Comparison of ENCODE assay signal across 21 cellular contexts in the genomic region with DNA sequence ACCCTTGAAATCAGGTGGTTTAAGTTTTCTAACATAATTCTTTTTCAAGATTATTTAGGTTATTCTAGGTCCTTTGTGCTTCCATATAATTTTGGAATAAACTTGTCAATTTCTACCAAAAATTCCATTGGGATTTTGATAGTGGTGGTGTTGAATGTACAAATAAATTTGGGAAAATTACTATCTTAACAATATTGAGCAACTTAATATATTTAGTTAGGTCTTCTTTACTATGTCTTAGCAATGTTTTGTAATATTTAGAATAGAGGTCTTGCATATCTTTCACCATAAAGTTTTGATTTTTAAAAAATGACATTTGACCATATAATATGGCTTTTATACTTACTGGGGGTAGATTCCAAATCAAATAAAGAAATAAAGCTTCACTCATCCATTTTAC. TPM values are rescaled to one million over a fixed set of nuclear protein-coding genes. Genes with fewer than 3 reads are reported as not detected.
DNase-seq lines count a peak whose midpoint lies in the region; ATAC-seq, FAIRE-seq and TF ChIP-seq lines count a peak whose summit lies in the region.
"Had no signal": no experiment of that assay in that cellular context is flagged by ENCODE, and none has a peak within 500 bp of the region (broad histone marks: within the 10 kb centered on the region; RNA-seq: fewer than 3 reads in every experiment).

No MANE protein-coding gene starts in this region.

- H3K4me3 ChIP-seq in HepG2 (replicated peaks in 1 of 3; ENCODE audit: insufficient read depth in 1 of 3, low read depth in 2 of 3, low read length in 3 of 3) = no peak overlapping the region
- H3K4me3 ChIP-seq in right lobe of liver = no peak overlapping the region
- no peak overlapping the region for H3K4me3 ChIP-seq in IMR-90 (ENCODE audit: insufficient read depth, low read depth, low read length)
- no peak overlapping the region for H3K4me3 ChIP-seq in K562
- no peak overlapping the region for H3K4me3 ChIP-seq in vagina
- H3K4me3 ChIP-seq: BLaER1 had no signal

- BruUV-seq in HepG2 (replicated peaks; lab: Mats Ljungman, UMichigan) = no TSS peak
- no TSS peak for BruUV-seq in IMR-90 (replicated peaks; lab: Mats Ljungman, UMichigan)
- BruUV-seq in K562 (replicated peaks; lab: Mats Ljungman, UMichigan) = no TSS peak

- H2BK5ac ChIP-seq in IMR-90 (ENCODE audit: low read depth, low read length, poor library complexity, severe bottlenecking) = no peak overlapping the region

- H2BK120ac ChIP-seq in IMR-90 (ENCODE audit: low read depth, low read length) = no peak overlapping the region

- POLR2A ChIA-PET in HepG2 (lab: Yijun Ruan, JAX) = no interaction called here
- POLR2A ChIA-PET in IMR-90 (lab: Charles Lee; ENCODE audit: unreplicated experiment) = no interaction called here
- POLR2A ChIA-PET in K562 (lab: Yijun Ruan, JAX) = interaction anchor here (0.6 kb wide), 1 partner anchor 237 kb away, joined by 3 read pairs; no protein-coding TSS in a partner anchor

- no peaks in the 10 kb centered on the region; a peak in 1 of 5 replicates for H3K27me3 ChIP-seq in HepG2 (ENCODE audit: control insufficient read depth in 1 of 2, insufficient read depth in 2 of 2, low read length in 2 of 2)
- H3K27me3 ChIP-seq in right lobe of liver = no peaks in the 10 kb centered on the region
- H3K27me3 ChIP-seq in IMR-90 (ENCODE audit: control insufficient read depth, insufficient read depth, low read length) = no peaks in the 10 kb centered on the region; the same call in 1 of the 2 replicates
- no peaks in the 10 kb centered on the region for H3K27me3 ChIP-seq in K562 (ENCODE audit: control insufficient read depth in 2 of 2, insufficient read depth in 2 of 2, low read length in 2 of 2)
- no peaks in the 10 kb centered on the region for H3K27me3 ChIP-seq in vagina
- H3K27me3 ChIP-seq: BE2C, BLaER1 had no signal

- H3K4me2 ChIP-seq in HepG2 (ENCODE audit: low read depth, low read length) (no peak overlapping the region), IMR-90 (ENCODE audit: low read depth, low read length) (no peak overlapping the region), K562 (ENCODE audit: insufficient read depth, low read length) (no peak overlapping the region)
- H3K4me2 ChIP-seq: BLaER1 had no signal

- no peak overlapping the region for H3K14ac ChIP-seq in IMR-90 (replicated peaks; ENCODE audit: low read depth, low read length)

- H4K5ac ChIP-seq in IMR-90 (ENCODE audit: low read depth, low read length) = no peak overlapping the region

- no peak overlapping the region for H3K4ac ChIP-seq in IMR-90 (ENCODE audit: low read depth, low read length)

- no peak overlapping the region for H3K18ac ChIP-seq in IMR-90 (ENCODE audit: low read depth, low read length)

- no peaks in the 10 kb centered on the region for H3K4me1 ChIP-seq in HepG2 (ENCODE audit: insufficient read depth, low read length)
- H3K4me1 ChIP-seq in right lobe of liver = peaks cover 0 to 7% (median 0%) of the 10 kb centered on the region in 4 donors
- no peaks in the 10 kb centered on the region for H3K4me1 ChIP-seq in IMR-90 (ENCODE audit: control insufficient read depth, insufficient read depth, low read length)
- H3K4me1 ChIP-seq in K562 (replicated peaks in 1 of 2; ENCODE audit: control insufficient read depth in 2 of 2, insufficient read depth in 2 of 2, low read length in 2 of 2) = no peaks in the 10 kb centered on the region
- H3K4me1 ChIP-seq in vagina = no peaks in the 10 kb centered on the region
- H3K4me1 ChIP-seq: BE2C, BLaER1 had no signal

- H2AFZ ChIP-seq in HepG2 (ENCODE audit: low read length) (no peak overlapping the region), IMR-90 (replicated peaks; ENCODE audit: low read length, poor library complexity) (no peak overlapping the region), K562 (ENCODE audit: low read depth, low read length) (no peak overlapping the region)

- DNase-seq in HepG2 (ENCODE audit: low spot score) = no peak
- no peak for DNase-seq in right lobe of liver
- no peak for DNase-seq in IMR-90
- DNase-seq in K562 (ENCODE audit: extremely low read depth in 1 of 4, low spot score in 3 of 4) = no peak
- no peak for DNase-seq in vagina (ENCODE audit: extremely low spot score in 2 of 2)
- DNase-seq: ACHN; BE2C; C1 segment of cervical spinal cord; CD4-positive, alpha-beta memory T cell; CD4-positive, CD25-positive, alpha-beta regulatory T cell; CD8-positive, alpha-beta memory T cell; COR-L47; DMS79 treated with DMSO at 0.1 percent for 48 hours; GF-D8 had no signal

- no peaks in the 10 kb centered on the region for H3K9me1 ChIP-seq in IMR-90 (ENCODE audit: insufficient read depth, low read length)
- no peaks in the 10 kb centered on the region for H3K9me1 ChIP-seq in K562 (ENCODE audit: control insufficient read depth, insufficient read depth, low read length)

- ATAC-seq in HepG2 = no peak
- ATAC-seq in right lobe of liver = no peak
- ATAC-seq in IMR-90 (ENCODE audit: low read depth) = no peak
- no peak for ATAC-seq in K562
- ATAC-seq in HG03457 (IDR thresholded peaks at IDR 0.05; ENCODE audit: unreplicated experiment) = no peak
- ATAC-seq in HG02623 (IDR thresholded peaks at IDR 0.05; ENCODE audit: unreplicated experiment) = no peak

- peaks cover 15% of the 10 kb centered on the region for H3K9me3 ChIP-seq in HepG2 (ENCODE audit: low read length)
- H3K9me3 ChIP-seq in right lobe of liver = peaks cover 0 to 6% (median 0%) of the 10 kb centered on the region in 4 donors
- H3K9me3 ChIP-seq in IMR-90 (ENCODE audit: control insufficient read depth, insufficient read depth, low read length) = peaks cover 2% of the 10 kb centered on the region; the same call in 1 of the 2 replicates
- H3K9me3 ChIP-seq in K562 (replicated peaks; ENCODE audit: control insufficient read depth, insufficient read depth, low read depth, low read length) = no peaks in the 10 kb centered on the region
- no peaks in the 10 kb centered on the region for H3K9me3 ChIP-seq in vagina
- H3K9me3 ChIP-seq: BE2C had no signal

- no peaks in the 10 kb centered on the region for H4K20me1 ChIP-seq in HepG2 (ENCODE audit: insufficient read depth, low read length)
- no peaks in the 10 kb centered on the region for H4K20me1 ChIP-seq in IMR-90 (ENCODE audit: insufficient read depth, low read length)
- H4K20me1 ChIP-seq in K562 (replicated peaks; ENCODE audit: control insufficient read depth, insufficient read depth, low read length) = no peaks in the 10 kb centered on the region
- H4K20me1 ChIP-seq: BLaER1 had no signal

- no peaks in the 10 kb centered on the region for H3K79me1 ChIP-seq in IMR-90 (ENCODE audit: low read depth in 1 of 2, low read length in 2 of 2)

- H4K91ac ChIP-seq in IMR-90 (ENCODE audit: insufficient read depth, low read depth, low read length) = no peak overlapping the region

- H3K9ac ChIP-seq in HepG2 (ENCODE audit: insufficient read depth, low read depth, low read length) = no peak overlapping the region
- no peak overlapping the region for H3K9ac ChIP-seq in IMR-90 (ENCODE audit: low read depth, low read length)
- no peak overlapping the region for H3K9ac ChIP-seq in K562 (ENCODE audit: insufficient read depth in 1 of 2, low read depth in 2 of 2, low read length in 2 of 2)
- H3K9ac ChIP-seq: BLaER1 had no signal

- TF ChIP-seq POLR2A in HepG2 (IDR thresholded peaks at IDR 0.05; ENCODE audit: insufficient read depth in 1 of 2, low read depth in 2 of 2, low read length in 2 of 2) (no peak), right lobe of liver (IDR thresholded peaks at IDR 0.05) (no peak), IMR-90 (IDR thresholded peaks at IDR 0.05; ENCODE audit: low read depth, low read length) (no peak), K562 (conservative IDR thresholded peaks at IDR 0.05) (no peak), vagina (IDR thresholded peaks at IDR 0.05) (no peak)

- no peak for FAIRE-seq in HepG2 (lab: Jason Lieb, UNC)
- FAIRE-seq in K562 (lab: Jason Lieb, UNC) = no peak
- FAIRE-seq in endometrium (lab: Jason Lieb, UNC) = peak; percentile 41
- FAIRE-seq: G401.6, GM12891 had no signal

- dilution Hi-C loops in IMR-90 (cut with HindIII; ENCODE audit: low sequenced_read_pairs, unreplicated experiment) = no loop called here

- no peak overlapping the region for H4K8ac ChIP-seq in IMR-90 (ENCODE audit: low read depth in 2 of 2, low read length in 2 of 2)

- CTCF ChIA-PET in HepG2 (lab: Yijun Ruan, JAX; ENCODE audit: low intra/inter-chr PET ratio, low total read pairs) (no interaction called here), IMR-90 (lab: Yijun Ruan, JAX) (no interaction called here), K562 (lab: Yijun Ruan, JAX; ENCODE audit: low intra/inter-chr PET ratio) (no interaction called here)

- H2BK15ac ChIP-seq in IMR-90 (ENCODE audit: low read depth, low read length) = no peak overlapping the region

- in situ Hi-C loops in HepG2 (cut with HindIII; ENCODE audit: extremely low pct_ligation_motif_present, low pct_unique_long_range_greater_than_20kb) = no loop called here
- in situ Hi-C loops in IMR-90 (cut with MboI; ENCODE audit: low sequenced_read_pairs) = no loop called here
- in situ Hi-C loops in K562 (cut with MboI) = no loop called here

- TF ChIP-seq RAD21 in HepG2 (CRISPR knock-in tag; IDR thresholded peaks at IDR 0.05) = no peak
- no peak for TF ChIP-seq RAD21 in IMR-90 (IDR thresholded peaks at IDR 0.05; ENCODE audit: low read length)
- no peak for TF ChIP-seq RAD21 in K562 (CRISPR knock-in tag; conservative IDR thresholded peaks at IDR 0.05 in 1 of 2, IDR thresholded peaks at IDR 0.05 in 1 of 2)

- intact Hi-C loops in HepG2 (cut with micrococcal nuclease; ENCODE audit: unreplicated experiment) = no loop called here
- intact Hi-C loops in right lobe of liver (cut with DNase I) = no loop called here
- intact Hi-C loops in IMR-90 (cut with micrococcal nuclease) = no loop called here
- intact Hi-C loops in K562 (cut with micrococcal nuclease) = no loop called here
- intact Hi-C loops in vagina (cut with DNase I) = no loop called here

- H3K79me2 ChIP-seq in HepG2 (ENCODE audit: insufficient read depth, low read length) (no peaks in the 10 kb centered on the region), K562 (ENCODE audit: control insufficient read depth, insufficient read depth, low read length) (no peaks in the 10 kb centered on the region)

- no peak overlapping the region for H2AK9ac ChIP-seq in IMR-90 (replicated peaks; ENCODE audit: low read depth, low read length, poor library complexity)

- H3K27ac ChIP-seq in HepG2 (ENCODE audit: extremely low read length, insufficient read depth, low read length) = no peak overlapping the region
- no peak overlapping the region for H3K27ac ChIP-seq in right lobe of liver
- no peak overlapping the region for H3K27ac ChIP-seq in IMR-90 (ENCODE audit: insufficient read depth, low read length)
- H3K27ac ChIP-seq in K562 (ENCODE audit: extremely low read depth, low read depth, low read length) = no peak overlapping the region
- H3K27ac ChIP-seq in vagina = no peak overlapping the region
- H3K27ac ChIP-seq: 22Rv1, BLaER1 had no signal

- no peak overlapping the region for H3K56ac ChIP-seq in IMR-90 (ENCODE audit: extremely low read depth, insufficient read depth, low read length)

- no peak overlapping the region for H3K23ac ChIP-seq in IMR-90 (ENCODE audit: low read depth, low read length)

- H2BK20ac ChIP-seq in IMR-90 (ENCODE audit: low read depth, low read length) = no peak overlapping the region

- TF ChIP-seq CTCF in HepG2 (CRISPR knock-in tag; IDR thresholded peaks at IDR 0.05) (no peak), right lobe of liver (IDR thresholded peaks at IDR 0.05) (no peak), IMR-90 (conservative IDR thresholded peaks at IDR 0.05; ENCODE audit: low read depth, low read length) (no peak), K562 (IDR thresholded peaks at IDR 0.05 in 2 of 3, conservative IDR thresholded peaks at IDR 0.05 in 1 of 3; ENCODE audit: insufficient read depth in 2 of 3, low read depth in 1 of 3, low read length in 3 of 3) (no peak), vagina (IDR thresholded peaks at IDR 0.05) (no peak)

- no peak for TF ChIP-seq EP300 in HepG2 (IDR thresholded peaks at IDR 0.05; ENCODE audit: low read depth in 2 of 2, low read length in 2 of 2)
- TF ChIP-seq EP300 in HepG2 (CRISPR knock-in tag; IDR thresholded peaks at IDR 0.05; ENCODE audit: borderline replicate concordance) = no peak
- TF ChIP-seq EP300 in K562 (IDR thresholded peaks at IDR 0.05; ENCODE audit: low read length) = no peak

- H3K36me3 ChIP-seq in HepG2 (replicated peaks in 1 of 2; ENCODE audit: control insufficient read depth in 1 of 2, insufficient read depth in 2 of 2, low read length in 2 of 2) = no peaks in the 10 kb centered on the region
- H3K36me3 ChIP-seq in right lobe of liver = no peaks in the 10 kb centered on the region
- H3K36me3 ChIP-seq in IMR-90 (ENCODE audit: control insufficient read depth, insufficient read depth, low read length) = no peaks in the 10 kb centered on the region
- no peaks in the 10 kb centered on the region for H3K36me3 ChIP-seq in K562 (ENCODE audit: control insufficient read depth, insufficient read depth, low read length)
- no peaks in the 10 kb centered on the region for H3K36me3 ChIP-seq in vagina
- H3K36me3 ChIP-seq: BE2C, BLaER1 had no signal

- H2AK5ac ChIP-seq in IMR-90 (ENCODE audit: low read depth, low read length) = no peak overlapping the region

RNA-seq across cellular contexts. Expression of a gene that starts 34.0 kb away (rescaled TPM):
- 13.1 and 18.2 TPM in 2 replicates for total RNA-seq in HepG2 (2016; rRNA removed; fragmentation: Illumina TruSeq; extraction: Trizol)
- total RNA-seq in HepG2 (2016; cell fraction: cytosol; rRNA removed; fragmentation: Illumina TruSeq; extraction: Trizol; ENCODE audit: low read depth) = 4.1 and 4.9 TPM in 2 replicates
- total RNA-seq in HepG2 (2016; cell fraction: insoluble cytoplasmic fraction; rRNA removed; fragmentation: Illumina TruSeq; extraction: Trizol) = 10.5 and 19.8 TPM in 2 replicates
- total RNA-seq in HepG2 (2016; cell fraction: membrane; rRNA removed; fragmentation: Illumina TruSeq; extraction: Trizol) = 7.0 and 7.8 TPM in 2 replicates
- 22.7 and 28.6 TPM in 2 replicates for total RNA-seq in HepG2 (2016; cell fraction: nucleus; rRNA removed; fragmentation: Illumina TruSeq; extraction: Trizol)
- 22.1 and 28.0 TPM in 2 replicates for polyA plus RNA-seq in HepG2 (2011; rRNA removed)
- polyA plus RNA-seq in HepG2 (2011; cell fraction: cytosol; rRNA removed) = 5.6 and 9.5 TPM in 2 replicates
- polyA plus RNA-seq in HepG2 (2011; cell fraction: nucleus; rRNA removed) = 92.5 and 147 TPM in 2 replicates
- 14.2 and 17.3 TPM in 2 replicates for polyA plus RNA-seq in HepG2 (2012)
- 2.1 and 2.2 TPM in 2 replicates for polyA plus RNA-seq in HepG2 (2016; cell fraction: cytosol; fragmentation: Illumina TruSeq; extraction: Trizol; ENCODE audit: low read depth)
- 12.5 and 14.6 TPM in 2 replicates for polyA plus RNA-seq in HepG2 (2016; cell fraction: insoluble cytoplasmic fraction; fragmentation: Illumina TruSeq; extraction: Trizol; ENCODE audit: low read depth)
- 6.0 and 6.2 TPM in 2 replicates for polyA plus RNA-seq in HepG2 (2016; cell fraction: membrane; fragmentation: Illumina TruSeq; extraction: Trizol; ENCODE audit: low read depth)
- polyA plus RNA-seq in HepG2 (2016; cell fraction: nucleus; fragmentation: Illumina TruSeq; extraction: Trizol; ENCODE audit: insufficient read depth, low read depth) = 62.2 and 63.8 TPM in 2 replicates
- 14.1 and 41.2 TPM in 2 replicates for polyA minus RNA-seq in HepG2 (2011; rRNA and poly(A)+ RNA removed; ENCODE audit: low replicate concordance)
- 7.6 and 10.5 TPM in 2 replicates for polyA minus RNA-seq in HepG2 (2011; cell fraction: cytosol; rRNA and poly(A)+ RNA removed)
- 27.8 and 33.2 TPM in 2 replicates for polyA minus RNA-seq in HepG2 (2011; cell fraction: nucleus; rRNA and poly(A)+ RNA removed)
- total RNA-seq in right lobe of liver = 10 to 100 TPM; 29.0 to 60.6 (median 43.1) TPM
- total RNA-seq in IMR-90 (2012; rRNA removed) = 25.1 and 27.5 TPM in 2 replicates
- polyA plus RNA-seq in IMR-90 (2012; rRNA removed) = 57.0 and 58.4 TPM in 2 replicates
- polyA plus RNA-seq in IMR-90 (2012; cell fraction: cytosol; rRNA removed) = 28.8 and 51.0 TPM in 2 replicates
- 139 and 218 TPM in 2 replicates for polyA plus RNA-seq in IMR-90 (2012; cell fraction: nucleus; rRNA removed; ENCODE audit: low replicate concordance)
- total RNA-seq in K562 (2011; cell fraction: chromatin; rRNA removed; ENCODE audit: low replicate concordance) = 20.1 and 49.3 TPM in 2 replicates
- total RNA-seq in K562 (2011; cell fraction: nucleolus; rRNA removed) = 14.0 and 21.6 TPM in 2 replicates
- 17.9 and 22.7 TPM in 2 replicates for total RNA-seq in K562 (2011; cell fraction: nucleoplasm; rRNA removed)
- total RNA-seq in K562 (2014; rRNA removed) = 2.2 and 6.6 TPM in 2 replicates
- 1.5 TPM in 2 replicates for total RNA-seq in K562 (2014; rRNA removed; fragmentation: Illumina TruSeq; extraction: Trizol)
- 2.4 and 3.7 TPM in 2 replicates for total RNA-seq in K562 (2015; rRNA removed; fragmentation: Illumina TruSeq; extraction: Trizol)
- total RNA-seq in K562 (2021) = 8.5 and 11.5 TPM in 2 replicates
- 2.2 and 4.8 TPM in 2 replicates for polyA plus RNA-seq in K562 (2011; rRNA removed)
- polyA plus RNA-seq in K562 (2011; cell fraction: cytosol; rRNA removed) = 1.7 and 2.8 TPM in 2 replicates
- polyA plus RNA-seq in K562 (2011; cell fraction: nucleus; rRNA removed) = 14.2 and 21.5 TPM in 2 replicates
- polyA plus RNA-seq in K562 (2012) = 5.6 and 6.6 TPM in 2 replicates
- polyA plus RNA-seq in K562 (2014; fragmentation: Illumina TruSeq; extraction: Trizol) = 3.9 and 4.2 TPM in 2 replicates
- under 1 TPM; 0.17 to 0.31 TPM for polyA plus RNA-seq in K562 (2014; fragmentation: Nextera tagmentation; extraction: Ambion mirVana)
- polyA plus RNA-seq in K562 (2014; rRNA removed) = 4.1 and 6.0 TPM in 2 replicates
- polyA minus RNA-seq in K562 (2011; rRNA and poly(A)+ RNA removed) = 2.0 and 2.6 TPM in 2 replicates
- 3.9 and 8.2 TPM in 2 replicates for polyA minus RNA-seq in K562 (2011; cell fraction: cytosol; rRNA and poly(A)+ RNA removed)
- 4.8 and 13.1 TPM in 2 replicates for polyA minus RNA-seq in K562 (2011; cell fraction: nucleus; rRNA and poly(A)+ RNA removed)
- 35.1 TPM for total RNA-seq in vagina
- polyA plus RNA-seq: CD4-positive, alpha-beta memory T cell had no signal
